Comparison of ENCODE assay signal across 20 cellular contexts in genomic region chrX:11334165-11334564, GRCh38. TPM values are rescaled to one million over a fixed set of nuclear protein-coding genes. Genes with fewer than 3 reads are reported as not detected.
A peak's percentile ranks its signal among the peaks of the same experiment; 100 is the strongest.
DNase-seq lines count a peak whose midpoint lies in the region; ATAC-seq and TF ChIP-seq lines count a peak whose summit lies in the region.
"Had no signal": no experiment of that assay in that cellular context is flagged by ENCODE, and none has a peak within 500 bp of the region (broad histone marks: within the 10 kb centered on the region; RNA-seq: fewer than 3 reads in every experiment).

No MANE protein-coding gene starts in this region.

- no peaks in the 10 kb centered on the region for H3K4me1 Mint-ChIP-seq in activated CD8-positive, alpha-beta T cell treated with anti-CD3 and anti-CD28 coated beads for 36 hours (ENCODE audit: low read depth)
- H3K4me1 Mint-ChIP-seq: CD4-positive, CD25-positive, alpha-beta regulatory T cell had no signal

- DNase-seq in M059J (ENCODE audit: low read depth) (peak; percentile 19), RPMI8226 (peak; percentile 27), gastrocnemius medialis (peak in 1 of 2 donors; percentile 20), NCI-H2081 treated with DMSO at 0.1 percent for 48 hours (lab: John Stamatoyannopoulos, UW) (no peak), NCI-H345 treated with DMSO at 0.1 percent for 48 hours (lab: John Stamatoyannopoulos, UW; ENCODE audit: unreplicated experiment) (no peak)
- no peak for DNase-seq in activated CD8-positive, alpha-beta T cell treated with anti-CD3 and anti-CD28 coated beads for 36 hours
- DNase-seq: CD4-positive, CD25-positive, alpha-beta regulatory T cell; EL; KG1; NCI-H1694; NCI-H2107; NCI-H226; NCI-H524; NCI-H82; SIG-M5 had no signal

- in situ Hi-C loops in gastrocnemius medialis (cut with MboI; ENCODE audit: low sequenced_read_pairs in 4 of 4) = no loop called here

- H3K27ac ChIP-seq in gastrocnemius medialis = no peak overlapping the region
- H3K27ac ChIP-seq: RWPE1 had no signal

- intact Hi-C loops in gastrocnemius medialis (cut with DNase I; ENCODE audit: low total_unique reads) = no loop called here
- intact Hi-C loops in activated CD8-positive, alpha-beta T cell treated with anti-CD3 and anti-CD28 coated beads for 36 hours (cut with micrococcal nuclease) = no loop called here

- no peaks in the 10 kb centered on the region for H3K9me3 ChIP-seq in gastrocnemius medialis

- H3K27me3 Mint-ChIP-seq in activated CD8-positive, alpha-beta T cell treated with anti-CD3 and anti-CD28 coated beads for 36 hours = no peaks in the 10 kb centered on the region
- H3K27me3 Mint-ChIP-seq: CD4-positive, CD25-positive, alpha-beta regulatory T cell had no signal

- CTCF ChIA-PET in activated CD8-positive, alpha-beta T cell treated with anti-CD3 and anti-CD28 coated beads for 36 hours (lab: Charles Lee) = no interaction called here

- H3K27me3 ChIP-seq in gastrocnemius medialis = no peaks in the 10 kb centered on the region

- no peak for TF ChIP-seq CTCF in gastrocnemius medialis (IDR thresholded peaks at IDR 0.05 in 4 of 5, conservative IDR thresholded peaks at IDR 0.05 in 1 of 5)
- TF ChIP-seq CTCF in activated CD8-positive, alpha-beta T cell treated with anti-CD3 and anti-CD28 coated beads for 36 hours (IDR thresholded peaks at IDR 0.05) = no peak

- H3K4me3 Mint-ChIP-seq in activated CD8-positive, alpha-beta T cell treated with anti-CD3 and anti-CD28 coated beads for 36 hours = no peak overlapping the region
- H3K4me3 Mint-ChIP-seq: CD4-positive, CD25-positive, alpha-beta regulatory T cell had no signal

- no peaks in the 10 kb centered on the region for H3K36me3 ChIP-seq in gastrocnemius medialis

- no peak overlapping the region for H3K27ac Mint-ChIP-seq in activated CD8-positive, alpha-beta T cell treated with anti-CD3 and anti-CD28 coated beads for 36 hours
- H3K27ac Mint-ChIP-seq: CD4-positive, CD25-positive, alpha-beta regulatory T cell had no signal

- H3K4me1 ChIP-seq in gastrocnemius medialis = peaks cover 0 to 15% of the 10 kb centered on the region in 2 donors

- POLR2A ChIA-PET in activated CD8-positive, alpha-beta T cell treated with anti-CD3 and anti-CD28 coated beads for 36 hours (lab: Charles Lee) = no interaction called here

- ATAC-seq in esophagus mucosa (peak; percentile 42), gastrocnemius medialis (peak; percentile 50 to 73)
- ATAC-seq in activated CD8-positive, alpha-beta T cell treated with anti-CD3 and anti-CD28 coated beads for 36 hours = no peak
- ATAC-seq: HepG2, SK-N-SH treated with all-trans-retinoic acid at 6 μM for 48 hours had no signal

- TF ChIP-seq POLR2A in gastrocnemius medialis (IDR thresholded peaks at IDR 0.05) = no peak

- H3K9me3 Mint-ChIP-seq in activated CD8-positive, alpha-beta T cell treated with anti-CD3 and anti-CD28 coated beads for 36 hours = no peaks in the 10 kb centered on the region

- H3K36me3 Mint-ChIP-seq in activated CD8-positive, alpha-beta T cell treated with anti-CD3 and anti-CD28 coated beads for 36 hours (ENCODE audit: low read depth) = no peaks in the 10 kb centered on the region
- H3K36me3 Mint-ChIP-seq: CD4-positive, CD25-positive, alpha-beta regulatory T cell had no signal

- no peak overlapping the region for H3K4me3 ChIP-seq in gastrocnemius medialis

RNA-seq across cellular contexts. Expression of gene AMELX, which starts 41.0 kb away (rescaled TPM):
- total RNA-seq in M059J (2014; rRNA removed; shearing (Covaris generic)) = not detected in 2 replicates
- total RNA-seq in esophagus mucosa (not detected), gastrocnemius medialis (not detected)
- total RNA-seq in activated CD8-positive, alpha-beta T cell treated with anti-CD3 and anti-CD28 coated beads for 36 hours = not detected
- total RNA-seq: CD4-positive, CD25-positive, alpha-beta regulatory T cell; H4; HepG2 had no signal

Comparison
In these comparisons a context has a peak if more than half of its experiments do, and no peak if none do; other contexts are left out.
1. DNase-seq: peak in M059J (single experiment) and RPMI8226 (single experiment); none in NCI-H2081 treated with DMSO at 0.1 percent for 48 hours (single experiment), activated CD8-positive, alpha-beta T cell treated with anti-CD3 and anti-CD28 coated beads for 36 hours (single experiment) and NCI-H345 treated with DMSO at 0.1 percent for 48 hours (single experiment).